ENCODE assay signal across 13 cellular contexts in genomic region chr2:212528106-212528856, GRCh38. TPM values are rescaled to one million over a fixed set of nuclear protein-coding genes. Genes with fewer than 3 reads are reported as not detected.
DNase-seq lines count a peak whose midpoint lies in the region; ATAC-seq and TF ChIP-seq lines count a peak whose summit lies in the region.
"Had no signal": no experiment of that assay in that cellular context is flagged by ENCODE, and none has a peak within 500 bp of the region (broad histone marks: within the 10 kb centered on the region; RNA-seq: fewer than 3 reads in every experiment).

No MANE protein-coding gene starts in this region.

- peak overlapping the region; percentile 64 for H2AFZ ChIP-seq in Loucy (ENCODE audit: low read length)

- no peaks in the 10 kb centered on the region for H4K20me1 ChIP-seq in Loucy (ENCODE audit: insufficient read depth, low read length, poor library complexity, severe bottlenecking)

- BruUV-seq in Calu3 (replicated peaks; lab: Mats Ljungman, UMichigan): no TSS peak

- H3K4me3 ChIP-seq in Loucy (ENCODE audit: low read length, poor library complexity, severe bottlenecking): no peak overlapping the region
- no peak overlapping the region for H3K4me3 ChIP-seq in endodermal cell (ENCODE audit: low read length)
- H3K4me3 ChIP-seq in uterus: no peak overlapping the region

- H3K27me3 ChIP-seq in Loucy (ENCODE audit: insufficient read depth, low read length, poor library complexity, severe bottlenecking) (no peaks in the 10 kb centered on the region), endodermal cell (ENCODE audit: control insufficient read depth, insufficient read depth, low read length, poor library complexity, severe bottlenecking) (peaks cover 8% of the 10 kb centered on the region), uterus (no peaks in the 10 kb centered on the region)

- H3F3A ChIP-seq in Loucy (ENCODE audit: low read depth): peaks cover 4% of the 10 kb centered on the region; the same call in 1 of the 2 replicates

- H3K79me2 ChIP-seq in Loucy (ENCODE audit: insufficient read depth, low read length): no peaks in the 10 kb centered on the region

- H3K36me3 ChIP-seq in Loucy (ENCODE audit: insufficient read depth, low read length): no peaks in the 10 kb centered on the region
- H3K36me3 ChIP-seq in endodermal cell (ENCODE audit: control insufficient read depth, insufficient read depth, low read length): no peaks in the 10 kb centered on the region
- peaks cover 0 to 1% of the 10 kb centered on the region in 2 donors for H3K36me3 ChIP-seq in uterus

- ATAC-seq in activated CD8-positive, alpha-beta T cell treated with anti-CD3 and anti-CD28 coated beads for 36 hours: no peak

- no peak for DNase-seq in Calu3
- no peak for DNase-seq in endodermal cell
- DNase-seq in pons (ENCODE audit: low spot score): peak; percentile 34
- DNase-seq in NCI-H1694 (lab: John Stamatoyannopoulos, UW): no peak
- DNase-seq in NCI-H1694 treated with DMSO at 0.1 percent for 48 hours (lab: John Stamatoyannopoulos, UW): no peak
- DNase-seq in activated CD8-positive, alpha-beta T cell treated with anti-CD3 and anti-CD28 coated beads for 36 hours: no peak
- DNase-seq in uterus: no peak
- DNase-seq: activated CD4-positive, CD25-positive, alpha-beta regulatory T cell treated with anti-CD3 and anti-CD28 coated beads, Interleukin-2, amount 50 U/mL, for 72 hours; activated naive CD8-positive, alpha-beta T cell treated with anti-CD3 and anti-CD28 coated beads for 36 hours; midbrain had no signal

- no peaks in the 10 kb centered on the region for H3K9me2 ChIP-seq in Loucy (replicated peaks; ENCODE audit: low read depth, low read length)

- POLR2A ChIA-PET in activated CD8-positive, alpha-beta T cell treated with anti-CD3 and anti-CD28 coated beads for 36 hours (lab: Charles Lee): no interaction called here

- no peak overlapping the region for H3K4me3 Mint-ChIP-seq in Calu3 (ENCODE audit: low read depth, unreplicated experiment)
- no peak overlapping the region for H3K4me3 Mint-ChIP-seq in endodermal cell
- no peak overlapping the region for H3K4me3 Mint-ChIP-seq in activated CD8-positive, alpha-beta T cell treated with anti-CD3 and anti-CD28 coated beads for 36 hours
- H3K4me3 Mint-ChIP-seq: activated naive CD8-positive, alpha-beta T cell treated with anti-CD3 and anti-CD28 coated beads for 36 hours; CD14-positive monocyte had no signal

- intact Hi-C loops in Calu3 (cut with micrococcal nuclease; ENCODE audit: unreplicated experiment): loop anchor here (10.0 kb wide), 1 partner anchor 523 kb away; no protein-coding TSS in a partner anchor
- intact Hi-C loops in activated CD8-positive, alpha-beta T cell treated with anti-CD3 and anti-CD28 coated beads for 36 hours (cut with micrococcal nuclease): no loop called here
- intact Hi-C loops in uterus (cut with DNase I; ENCODE audit: low total_unique reads): no loop called here

- H3K27ac Mint-ChIP-seq in Calu3 (ENCODE audit: unreplicated experiment): no peak overlapping the region
- no peak overlapping the region for H3K27ac Mint-ChIP-seq in endodermal cell
- no peak overlapping the region for H3K27ac Mint-ChIP-seq in activated CD8-positive, alpha-beta T cell treated with anti-CD3 and anti-CD28 coated beads for 36 hours
- H3K27ac Mint-ChIP-seq: activated naive CD8-positive, alpha-beta T cell treated with anti-CD3 and anti-CD28 coated beads for 36 hours; CD14-positive monocyte had no signal

- H3K4me2 ChIP-seq in Loucy (ENCODE audit: low read depth, low read length, poor library complexity, severe bottlenecking): no peak overlapping the region

- TF ChIP-seq POLR2A in uterus (IDR thresholded peaks at IDR 0.05): no peak

- TF ChIP-seq CTCF in Calu3 (IDR thresholded peaks at IDR 0.05; ENCODE audit: unreplicated experiment): peak; percentile 33
- peak; percentile 68 for TF ChIP-seq CTCF in Loucy (conservative IDR thresholded peaks at IDR 0.05; ENCODE audit: low read length)
- TF ChIP-seq CTCF in endodermal cell (conservative IDR thresholded peaks at IDR 0.05): peak; percentile 59
- no peak for TF ChIP-seq CTCF in activated CD8-positive, alpha-beta T cell treated with anti-CD3 and anti-CD28 coated beads for 36 hours (IDR thresholded peaks at IDR 0.05)
- no peak for TF ChIP-seq CTCF in uterus (IDR thresholded peaks at IDR 0.05)

- H3K4me1 ChIP-seq in Loucy (ENCODE audit: insufficient read depth, low read length, poor library complexity, severe bottlenecking) (peaks cover 36% of the 10 kb centered on the region), endodermal cell (ENCODE audit: control insufficient read depth, insufficient read depth, low read length) (no peaks in the 10 kb centered on the region), uterus (no peaks in the 10 kb centered on the region)

- H3K4me1 Mint-ChIP-seq in Calu3 (ENCODE audit: low read depth, unreplicated experiment): no peaks in the 10 kb centered on the region
- H3K4me1 Mint-ChIP-seq in endodermal cell: no peaks in the 10 kb centered on the region
- H3K4me1 Mint-ChIP-seq in activated CD8-positive, alpha-beta T cell treated with anti-CD3 and anti-CD28 coated beads for 36 hours (ENCODE audit: low read depth): no peaks in the 10 kb centered on the region
- H3K4me1 Mint-ChIP-seq: activated naive CD8-positive, alpha-beta T cell treated with anti-CD3 and anti-CD28 coated beads for 36 hours; CD14-positive monocyte had no signal

- H3K9ac ChIP-seq in Loucy (ENCODE audit: low read depth, low read length, poor library complexity, severe bottlenecking) (no peak overlapping the region), endodermal cell (ENCODE audit: extremely low read depth, low read length, poor library complexity, severe bottlenecking) (no peak overlapping the region)

- WGBS in endodermal cell (ENCODE audit: insufficient coverage in 1 of 2, insufficient read length in 1 of 2), 2 experiments: 86% methylated on average over 6 of the region's 6 CpGs; no CpG with 5 or more reads in 1 of the 2 experiments

- H3K27ac ChIP-seq in endodermal cell (ENCODE audit: low read depth, low read length): no peak overlapping the region
- no peak overlapping the region for H3K27ac ChIP-seq in uterus

- H3K27me3 Mint-ChIP-seq in Calu3 (ENCODE audit: unreplicated experiment) (no peaks in the 10 kb centered on the region), endodermal cell (ENCODE audit: insufficient read depth) (peaks cover 2% of the 10 kb centered on the region)
- peaks cover 2% of the 10 kb centered on the region for H3K27me3 Mint-ChIP-seq in activated CD8-positive, alpha-beta T cell treated with anti-CD3 and anti-CD28 coated beads for 36 hours

- no peaks in the 10 kb centered on the region for H3K36me3 Mint-ChIP-seq in Calu3 (ENCODE audit: insufficient read depth, unreplicated experiment)
- no peaks in the 10 kb centered on the region for H3K36me3 Mint-ChIP-seq in endodermal cell (ENCODE audit: low read depth)
- H3K36me3 Mint-ChIP-seq in activated CD8-positive, alpha-beta T cell treated with anti-CD3 and anti-CD28 coated beads for 36 hours (ENCODE audit: low read depth): no peaks in the 10 kb centered on the region
- H3K36me3 Mint-ChIP-seq: activated naive CD8-positive, alpha-beta T cell treated with anti-CD3 and anti-CD28 coated beads for 36 hours; CD14-positive monocyte had no signal

- CTCF ChIA-PET in Calu3 (lab: Charles Lee): no interaction called here
- CTCF ChIA-PET in activated CD8-positive, alpha-beta T cell treated with anti-CD3 and anti-CD28 coated beads for 36 hours (lab: Charles Lee): no interaction called here

- no peaks in the 10 kb centered on the region for H3K9me3 Mint-ChIP-seq in Calu3 (ENCODE audit: low read depth, unreplicated experiment)
- H3K9me3 Mint-ChIP-seq in endodermal cell: no peaks in the 10 kb centered on the region
- no peaks in the 10 kb centered on the region for H3K9me3 Mint-ChIP-seq in activated CD8-positive, alpha-beta T cell treated with anti-CD3 and anti-CD28 coated beads for 36 hours
- H3K9me3 Mint-ChIP-seq: activated naive CD8-positive, alpha-beta T cell treated with anti-CD3 and anti-CD28 coated beads for 36 hours; CD14-positive monocyte had no signal

- H3K9me3 ChIP-seq in Loucy (ENCODE audit: insufficient read depth, low read depth, low read length): no peaks in the 10 kb centered on the region
- H3K9me3 ChIP-seq in endodermal cell (ENCODE audit: control insufficient read depth, low read length): no peaks in the 10 kb centered on the region
- H3K9me3 ChIP-seq in uterus: no peaks in the 10 kb centered on the region

RNA-seq across cellular contexts. Expression of gene ERBB4, which starts 10.3 kb away (rescaled TPM):
- 2.2 and 2.9 TPM in 2 replicates for total RNA-seq in Calu3 (2022)
- 100 to 1,000 TPM; 154 to 158 TPM for total RNA-seq in endodermal cell
- polyA plus RNA-seq in endodermal cell (2013, experiment 1 of 2): 21.5 TPM
- 30.0 TPM for polyA plus RNA-seq in endodermal cell (2013, experiment 2 of 2)
- total RNA-seq in activated CD8-positive, alpha-beta T cell treated with anti-CD3 and anti-CD28 coated beads for 36 hours: not detected
- total RNA-seq in uterus: 10 to 100 TPM in 1 of 4 donors, 1 to 10 TPM in 1, under 1 TPM in 2; 0.26 to 13.3 (median 2.4) TPM
- total RNA-seq: activated naive CD8-positive, alpha-beta T cell treated with anti-CD3 and anti-CD28 coated beads for 36 hours; T-helper 1 cell treated with Interleukin-12 subunit alpha and Interleukin-12 subunit beta and Interleukin-4 antibody, amounts not matched to agents 30 ng/mL and 1 ng/mL, for 36 hours had no signal
- polyA plus RNA-seq: CD14-positive monocyte had no signal

Comparison
In these comparisons a context has a peak if more than half of its experiments do, and no peak if none do; other contexts are left out.
1. CTCF ChIP-seq: peak in Calu3 (single experiment), Loucy (single experiment) and endodermal cell (single experiment); none in activated CD8-positive, alpha-beta T cell treated with anti-CD3 and anti-CD28 coated beads for 36 hours (single experiment) and uterus (0 of 4).
2. RNA of gene ERBB4, which starts 10.3 kb away (total RNA-seq): 154 to 158 TPM in endodermal cell; 0.26 to 13.3 TPM in uterus, 2.2 to 2.9 TPM in Calu3 and not detected in activated CD8-positive, alpha-beta T cell treated with anti-CD3 and anti-CD28 coated beads for 36 hours; every median in the first group is over 10 times any median in the second.